In genomic region chr15:92811514-92811913, GRCh38 we compare ENCODE assay signal across 7 cellular contexts.
DNase-seq lines count a peak whose midpoint lies in the region; ATAC-seq lines count a peak whose summit lies in the region.

No MANE protein-coding gene starts in this region.

- H3K27me3 ChIP-seq in HUES48 (ENCODE audit: control insufficient read depth, insufficient read depth, low read length) (no peaks in the 10 kb centered on the region), trophoblast cell (ENCODE audit: insufficient read depth, low read length) (no peaks in the 10 kb centered on the region)
- no peaks in the 10 kb centered on the region for H3K27me3 ChIP-seq in effector memory CD4-positive, alpha-beta T cell (replicated peaks; ENCODE audit: control insufficient read depth, insufficient read depth, low read length, poor library complexity, severe bottlenecking)

- H3K9ac ChIP-seq in HUES48 (ENCODE audit: low read depth, low read length): no peak overlapping the region; the same call in 1 of the 2 replicates
- H3K9ac ChIP-seq in trophoblast cell (ENCODE audit: low read length): no peak overlapping the region

- H3K9me3 ChIP-seq in HUES48 (ENCODE audit: control insufficient read depth, insufficient read depth, low read length) (no peaks in the 10 kb centered on the region), trophoblast cell (ENCODE audit: insufficient read depth, low read depth, low read length) (no peaks in the 10 kb centered on the region)
- no peaks in the 10 kb centered on the region for H3K9me3 ChIP-seq in effector memory CD4-positive, alpha-beta T cell (ENCODE audit: control insufficient read depth, low read length)

- H4K91ac ChIP-seq in trophoblast cell (ENCODE audit: low read depth, low read length): no peak overlapping the region

- WGBS in trophoblast cell (ENCODE audit: extremely low coverage, insufficient coverage, insufficient read length): no CpG with 5 or more reads among the region's 4 CpGs

- no peak overlapping the region for H3K23ac ChIP-seq in trophoblast cell (ENCODE audit: low read length)

- H3K4me3 ChIP-seq in HUES48 (ENCODE audit: low read depth, low read length): peak overlapping the region; percentile 75; the same call in 1 of the 2 replicates
- no peak overlapping the region for H3K4me3 ChIP-seq in effector memory CD4-positive, alpha-beta T cell (ENCODE audit: insufficient read depth, low read depth, low read length, poor library complexity, severe bottlenecking)
- no peak overlapping the region for H3K4me3 ChIP-seq in trophoblast cell (ENCODE audit: low read depth, low read length)

- no peak overlapping the region for H3K18ac ChIP-seq in trophoblast cell (ENCODE audit: low read length)

- H3K36me3 ChIP-seq in HUES48 (ENCODE audit: control insufficient read depth, insufficient read depth, low read length) (no peaks in the 10 kb centered on the region), trophoblast cell (ENCODE audit: control insufficient read depth in 1 of 2, insufficient read depth in 2 of 2, low read length in 2 of 2) (no peaks in the 10 kb centered on the region)
- H3K36me3 ChIP-seq in effector memory CD4-positive, alpha-beta T cell (ENCODE audit: control insufficient read depth, insufficient read depth, low read length): no peaks in the 10 kb centered on the region

- no peak overlapping the region for H3K4ac ChIP-seq in trophoblast cell (ENCODE audit: low read depth, low read length)

- H3K14ac ChIP-seq in trophoblast cell (ENCODE audit: low read length): no peak overlapping the region

- no peak overlapping the region for H4K12ac ChIP-seq in trophoblast cell (ENCODE audit: low read depth, low read length)

- H2AFZ ChIP-seq in trophoblast cell (ENCODE audit: insufficient read depth, low read length, poor library complexity): no peak overlapping the region

- H3K79me2 ChIP-seq in trophoblast cell (ENCODE audit: control insufficient read depth, insufficient read depth, low read length, poor library complexity): peaks cover 10% of the 10 kb centered on the region

- no peak overlapping the region for H3K4me2 ChIP-seq in trophoblast cell (ENCODE audit: low read length)

- no peak overlapping the region for H2AK5ac ChIP-seq in trophoblast cell (ENCODE audit: low read length)

- DNase-seq in NCI-H526 treated with DMSO at 0.1 percent for 48 hours (lab: John Stamatoyannopoulos, UW) (peak; percentile 74), trophoblast cell (peak; percentile 70 to 82), T-helper 9 cell (no peak), HCEC 1CT (no peak)
- DNase-seq in effector memory CD4-positive, alpha-beta T cell: no peak

- peaks cover 27% of the 10 kb centered on the region for H3K79me1 ChIP-seq in trophoblast cell (ENCODE audit: low read length)

- H3K4me1 ChIP-seq in HUES48 (ENCODE audit: control insufficient read depth, insufficient read depth, low read length) (peaks cover 35% of the 10 kb centered on the region), trophoblast cell (ENCODE audit: control insufficient read depth in 1 of 2, insufficient read depth in 2 of 2, low read length in 2 of 2) (peaks cover 7 to 17% of the 10 kb centered on the region in 2 experiments)
- H3K4me1 ChIP-seq in effector memory CD4-positive, alpha-beta T cell (ENCODE audit: control insufficient read depth, insufficient read depth, low read length, poor library complexity, severe bottlenecking): peaks cover 46% of the 10 kb centered on the region

- ATAC-seq in GM21390 (IDR thresholded peaks at IDR 0.05; ENCODE audit: unreplicated experiment): no peak

- H2BK5ac ChIP-seq in trophoblast cell (ENCODE audit: low read depth, low read length, poor library complexity): no peak overlapping the region

- H2BK12ac ChIP-seq in trophoblast cell (ENCODE audit: low read length): no peak overlapping the region

- H3K27ac ChIP-seq in HUES48 (ENCODE audit: low read depth, low read length) (peak overlapping the region; percentile 100), trophoblast cell (ENCODE audit: low read depth, low read length) (no peak overlapping the region)
- peak overlapping the region; percentile 98 for H3K27ac ChIP-seq in effector memory CD4-positive, alpha-beta T cell (ENCODE audit: insufficient read depth, low read length, poor library complexity, severe bottlenecking)

- no peak overlapping the region for H2BK120ac ChIP-seq in trophoblast cell (ENCODE audit: insufficient read depth, low read length, poor library complexity)

- no peak overlapping the region for H4K8ac ChIP-seq in trophoblast cell (ENCODE audit: low read depth, low read length)

Comparison
In these comparisons a context has a peak if more than half of its experiments do, and no peak if none do; other contexts are left out.
1. DNase-seq: peak in NCI-H526 treated with DMSO at 0.1 percent for 48 hours (single experiment) and trophoblast cell (2 of 2); none in effector memory CD4-positive, alpha-beta T cell (0 of 3), T-helper 9 cell (single experiment) and HCEC 1CT (single experiment).